ENCODE assay signal across 9 cellular contexts in genomic region chr3:184602406-184603155, GRCh38. TPM values are rescaled to one million over a fixed set of nuclear protein-coding genes. Genes with fewer than 3 reads are reported as not detected.
A peak's percentile ranks its signal among the peaks of the same experiment; 100 is the strongest.
DNase-seq lines count a peak whose midpoint lies in the region; ATAC-seq and TF ChIP-seq lines count a peak whose summit lies in the region.
"Had no signal": no experiment of that assay in that cellular context is flagged by ENCODE, and none has a peak within 500 bp of the region (broad histone marks: within the 10 kb centered on the region; RNA-seq: fewer than 3 reads in every experiment).

No MANE protein-coding gene starts in this region.

- DNase-seq in SIG-M5 treated with dmso at 0.1 percent for 504 hours (lab: John Stamatoyannopoulos, UW; ENCODE audit: unreplicated experiment): peak; percentile 8
- no peak for DNase-seq in SIG-M5 (lab: John Stamatoyannopoulos, UW)
- peak; percentile 44 for DNase-seq in astrocyte of the hippocampus (ENCODE audit: low read depth, low spot score)
- DNase-seq in left lobe of liver (ENCODE audit: low spot score): no peak
- DNase-seq in testis: peak; percentile 52
- no peak for DNase-seq in activated CD4-positive, alpha-beta T cell treated with anti-CD3 and anti-CD28 coated beads, Interleukin-2, amount 50 U/mL, for 4 hours
- no peak for DNase-seq in GM20000 (ENCODE audit: low spot score)
- DNase-seq: NCI-H345 had no signal

- ATAC-seq in left lobe of liver (peak; percentile 20), GM21515 (IDR thresholded peaks at IDR 0.05; ENCODE audit: unreplicated experiment) (no peak)

- TF ChIP-seq POLR2A in testis (IDR thresholded peaks at IDR 0.05): no peak

- TF ChIP-seq CTCF in testis (IDR thresholded peaks at IDR 0.05) (no peak), GM20000 (IDR thresholded peaks at IDR 0.05; ENCODE audit: extremely low read depth, missing control alignments) (no peak)

- intact Hi-C loops in testis (cut with DNase I; ENCODE audit: low total_unique reads): no loop called here

- no peaks in the 10 kb centered on the region for H3K9me3 ChIP-seq in testis

- H3K36me3 ChIP-seq in testis (ENCODE audit: low read depth, missing control alignments): no peaks in the 10 kb centered on the region

- no peaks in the 10 kb centered on the region for H3K27me3 ChIP-seq in testis

- peaks cover 35% of the 10 kb centered on the region for H3K4me1 ChIP-seq in testis

- peak overlapping the region; percentile 13 to 20 for H3K4me3 ChIP-seq in testis

- 14 to 19% methylated on average over 11 of the region's 11 CpGs for WGBS in testis, 2 donors

- H3K27ac ChIP-seq in testis: peak overlapping the region; percentile 61 to 63

RNA-seq across cellular contexts. Expression of gene EPHB3, which starts 41.0 kb away (rescaled TPM):
- total RNA-seq in left lobe of liver (0.65 TPM), testis (1 to 10 TPM; 2.0 to 2.3 TPM)
- polyA plus RNA-seq in testis (ENCODE audit: insufficient read depth, low read depth, low replicate concordance): 2.6 TPM

Comparison
In these comparisons a context has a peak if more than half of its experiments do, and no peak if none do; other contexts are left out.
1. DNase-seq: peak in SIG-M5 treated with dmso at 0.1 percent for 504 hours (single experiment), astrocyte of the hippocampus (single experiment) and testis (single experiment); none in SIG-M5 (single experiment), left lobe of liver (single experiment), activated CD4-positive, alpha-beta T cell treated with anti-CD3 and anti-CD28 coated beads, Interleukin-2, amount 50 U/mL, for 4 hours (0 of 2) and GM20000 (single experiment).